Comparison of ENCODE assay signal across 8 cellular contexts in genomic region chr11:848988-849824, GRCh38. TPM values are rescaled to one million over a fixed set of nuclear protein-coding genes. Genes with fewer than 3 reads are reported as not detected.
A peak's percentile ranks its signal among the peaks of the same experiment; 100 is the strongest.
DNase-seq lines count a peak whose midpoint lies in the region; ATAC-seq and TF ChIP-seq lines count a peak whose summit lies in the region.

No MANE protein-coding gene starts in this region.

- peaks cover 11% of the 10 kb centered on the region; the same call in 1 of the 2 replicates for H3K9me1 ChIP-seq in IMR-90 (ENCODE audit: insufficient read depth, low read length)

- no peak overlapping the region for H2BK20ac ChIP-seq in IMR-90 (ENCODE audit: low read depth, low read length)

- dilution Hi-C loops in IMR-90 (cut with HindIII; ENCODE audit: low sequenced_read_pairs, unreplicated experiment), result no loop called here

- H3K9ac ChIP-seq in IMR-90 (ENCODE audit: low read depth, low read length) (peak overlapping the region; percentile 21; the same call in 1 of the 2 replicates), PC-3 (ENCODE audit: low read length) (no peak overlapping the region)

- peaks cover 2 to 6% of the 10 kb centered on the region in 2 donors for H3K36me3 Mint-ChIP-seq in CD14-positive monocyte
- H3K36me3 Mint-ChIP-seq in activated T-helper 17 cell treated with anti-CD3 and anti-CD28 coated beads, Interleukin-2, amount 50 U/mL, for 72 hours (ENCODE audit: low read depth), result no peaks in the 10 kb centered on the region

- H3K4me1 ChIP-seq in IMR-90 (ENCODE audit: control insufficient read depth, insufficient read depth, low read length) (peaks cover 38% of the 10 kb centered on the region), tibial artery (peaks cover 4 to 60% (median 57%) of the 10 kb centered on the region in 4 donors), PC-3 (ENCODE audit: insufficient read depth, low read length) (peaks cover 24% of the 10 kb centered on the region)

- H4K5ac ChIP-seq in IMR-90 (ENCODE audit: low read depth, low read length), result no peak overlapping the region

- no peak overlapping the region for H3K56ac ChIP-seq in IMR-90 (ENCODE audit: extremely low read depth, insufficient read depth, low read length)

- peak overlapping the region; percentile 47 for H2AFZ ChIP-seq in IMR-90 (replicated peaks; ENCODE audit: low read length, poor library complexity)
- H2AFZ ChIP-seq in PC-3 (ENCODE audit: low read length), result no peak overlapping the region

- TF ChIP-seq CTCF in CD14-positive monocyte (IDR thresholded peaks at IDR 0.05) (no peak), IMR-90 (conservative IDR thresholded peaks at IDR 0.05; ENCODE audit: low read depth, low read length) (no peak), tibial artery (IDR thresholded peaks at IDR 0.05) (no peak), PC-3 (conservative IDR thresholded peaks at IDR 0.05; ENCODE audit: low read depth, low read length) (no peak)

- H3K4me3 ChIP-seq in IMR-90 (ENCODE audit: insufficient read depth, low read depth, low read length), result peak overlapping the region; percentile 53
- H3K4me3 ChIP-seq in iPS-18c (ENCODE audit: insufficient read depth, low read depth, low read length), result peak overlapping the region; percentile 50
- peak overlapping the region; percentile 38 to 46 for H3K4me3 ChIP-seq in tibial artery
- no peak overlapping the region for H3K4me3 ChIP-seq in PC-3 (ENCODE audit: low read length)

- H3K27me3 ChIP-seq in IMR-90 (ENCODE audit: control insufficient read depth, insufficient read depth, low read length), result no peaks in the 10 kb centered on the region
- peaks cover 0 to 25% of the 10 kb centered on the region in 2 donors for H3K27me3 ChIP-seq in tibial artery
- no peaks in the 10 kb centered on the region for H3K27me3 ChIP-seq in PC-3 (ENCODE audit: low read length)

- ATAC-seq in IMR-90 (ENCODE audit: low read depth) (peak; percentile 57), PC-3 (no peak), HG03159 (IDR thresholded peaks at IDR 0.05; ENCODE audit: unreplicated experiment) (no peak)
- ATAC-seq in activated T-helper 17 cell treated with anti-CD3 and anti-CD28 coated beads, Interleukin-2, amount 50 U/mL, for 72 hours (replicated peaks), result peak; percentile 48

- H3K79me1 ChIP-seq in IMR-90 (ENCODE audit: low read depth in 1 of 2, low read length in 2 of 2), result peaks cover 23 to 86% of the 10 kb centered on the region in 2 experiments

- no peaks in the 10 kb centered on the region for H3K9me2 ChIP-seq in PC-3 (replicated peaks; ENCODE audit: low read length)

- CTCF ChIA-PET in IMR-90 (lab: Yijun Ruan, JAX) (interaction anchor here (0.8 kb wide), 1 partner anchor 10 kb away, joined by 3 read pairs; no protein-coding TSS in a partner anchor), PC-3 (lab: Charles Lee) (no interaction called here)

- no peak for TF ChIP-seq RAD21 in IMR-90 (IDR thresholded peaks at IDR 0.05; ENCODE audit: low read length)

- no peak overlapping the region for H3K27ac Mint-ChIP-seq in CD14-positive monocyte
- no peak overlapping the region for H3K27ac Mint-ChIP-seq in activated T-helper 17 cell treated with anti-CD3 and anti-CD28 coated beads, Interleukin-2, amount 50 U/mL, for 72 hours

- H3K27ac ChIP-seq in IMR-90 (ENCODE audit: insufficient read depth, low read length), result no peak overlapping the region
- no peak overlapping the region for H3K27ac ChIP-seq in tibial artery
- H3K27ac ChIP-seq in PC-3 (ENCODE audit: low read length), result no peak overlapping the region

- peaks cover 25% of the 10 kb centered on the region for H3K4me1 Mint-ChIP-seq in CD14-positive monocyte
- H3K4me1 Mint-ChIP-seq in activated T-helper 17 cell treated with anti-CD3 and anti-CD28 coated beads, Interleukin-2, amount 50 U/mL, for 72 hours, result no peaks in the 10 kb centered on the region

- no peak overlapping the region for H2AK5ac ChIP-seq in IMR-90 (ENCODE audit: low read depth, low read length)

- no peak overlapping the region for H2BK5ac ChIP-seq in IMR-90 (ENCODE audit: low read depth, low read length, poor library complexity, severe bottlenecking)

- H3F3A ChIP-seq in PC-3 (ENCODE audit: low read length, unreplicated experiment), result no peaks in the 10 kb centered on the region

- DNase-seq in CD14-positive monocyte (ENCODE audit: low spot score) (no peak), IMR-90 (no peak), tibial artery (no peak), PC-3 (no peak), SW 1271 (lab: John Stamatoyannopoulos, UW) (no peak)

- H3K18ac ChIP-seq in IMR-90 (ENCODE audit: low read depth, low read length), result no peak overlapping the region

- peaks cover 32% of the 10 kb centered on the region for H3K79me2 ChIP-seq in PC-3 (ENCODE audit: low read length)

- H3K4ac ChIP-seq in IMR-90 (ENCODE audit: low read depth, low read length), result peak overlapping the region; percentile 56; the same call in 1 of the 2 replicates

- H3K14ac ChIP-seq in IMR-90 (replicated peaks; ENCODE audit: low read depth, low read length), result no peak overlapping the region

- no peak overlapping the region for H2BK120ac ChIP-seq in IMR-90 (ENCODE audit: low read depth, low read length)

- peak overlapping the region in 1 of 2 experiments; percentile 27; a peak in 1 of 4 replicates for H4K8ac ChIP-seq in IMR-90 (ENCODE audit: low read depth in 2 of 2, low read length in 2 of 2)

- peak overlapping the region; percentile 91 for H2AK9ac ChIP-seq in IMR-90 (replicated peaks; ENCODE audit: low read depth, low read length, poor library complexity)

- peaks cover 0 to 3% (median 0%) of the 10 kb centered on the region in 7 donors for H3K9me3 Mint-ChIP-seq in CD14-positive monocyte
- no peaks in the 10 kb centered on the region for H3K9me3 Mint-ChIP-seq in activated T-helper 17 cell treated with anti-CD3 and anti-CD28 coated beads, Interleukin-2, amount 50 U/mL, for 72 hours

- H2BK15ac ChIP-seq in IMR-90 (ENCODE audit: low read depth, low read length), result no peak overlapping the region

- H3K36me3 ChIP-seq in IMR-90 (ENCODE audit: control insufficient read depth, insufficient read depth, low read length) (peaks cover 2% of the 10 kb centered on the region; the same call in 1 of the 2 replicates), tibial artery (peaks cover 0 to 13% (median 0%) of the 10 kb centered on the region in 3 donors), PC-3 (ENCODE audit: low read depth, low read length) (no peaks in the 10 kb centered on the region; the same call in 1 of the 2 replicates)

- H3K4me3 Mint-ChIP-seq in CD14-positive monocyte, result peak overlapping the region; percentile 70 to 86
- peak overlapping the region; percentile 53 for H3K4me3 Mint-ChIP-seq in activated T-helper 17 cell treated with anti-CD3 and anti-CD28 coated beads, Interleukin-2, amount 50 U/mL, for 72 hours

- POLR2A ChIA-PET in IMR-90 (lab: Charles Lee; ENCODE audit: unreplicated experiment) (no interaction called here), PC-3 (lab: Charles Lee; ENCODE audit: unreplicated experiment) (no interaction called here)

- peak overlapping the region; percentile 87 for H3K4me2 ChIP-seq in IMR-90 (ENCODE audit: low read depth, low read length)
- H3K4me2 ChIP-seq in PC-3 (ENCODE audit: low read length), result no peak overlapping the region

- intact Hi-C loops in CD14-positive monocyte (cut with micrococcal nuclease), result loop anchor here (2.0 to 5.0 kb wide), 4 partner anchors 68 to 202 kb away; partner anchors contain the start of gene AP2A2 (in 1 of the 2)
- intact Hi-C loops in IMR-90 (cut with micrococcal nuclease), result loop anchor here (10.0 kb wide), 1 partner anchor 206 kb away; no protein-coding TSS in a partner anchor
- intact Hi-C loops in tibial artery (cut with DNase I; ENCODE audit: low total_unique reads), result no loop called here
- intact Hi-C loops in PC-3 (cut with micrococcal nuclease), result no loop called here

- H3K9me3 ChIP-seq in IMR-90 (ENCODE audit: control insufficient read depth, insufficient read depth, low read length) (no peaks in the 10 kb centered on the region), iPS-18c (ENCODE audit: control insufficient read depth, insufficient read depth, low read length) (no peaks in the 10 kb centered on the region), tibial artery (no peaks in the 10 kb centered on the region), PC-3 (ENCODE audit: low read length) (no peaks in the 10 kb centered on the region)

- H4K20me1 ChIP-seq in IMR-90 (ENCODE audit: insufficient read depth, low read length) (peaks cover 52% of the 10 kb centered on the region), PC-3 (ENCODE audit: low read length) (no peaks in the 10 kb centered on the region; the same call in 1 of the 2 replicates)

- no TSS peak for BruUV-seq in IMR-90 (replicated peaks; lab: Mats Ljungman, UMichigan)
- no TSS peak for BruUV-seq in PC-3 (replicated peaks; lab: Mats Ljungman, UMichigan)

- peaks cover 12 to 41% (median 26%) of the 10 kb centered on the region in 3 donors for H3K27me3 Mint-ChIP-seq in CD14-positive monocyte (ENCODE audit: low read depth in 3 of 3)
- H3K27me3 Mint-ChIP-seq in activated T-helper 17 cell treated with anti-CD3 and anti-CD28 coated beads, Interleukin-2, amount 50 U/mL, for 72 hours, result no peaks in the 10 kb centered on the region

- in situ Hi-C loops in IMR-90 (cut with MboI; ENCODE audit: low sequenced_read_pairs), result no loop called here

- no peak for TF ChIP-seq POLR2A in IMR-90 (IDR thresholded peaks at IDR 0.05; ENCODE audit: low read depth, low read length)

- no peak overlapping the region for H4K91ac ChIP-seq in IMR-90 (ENCODE audit: insufficient read depth, low read depth, low read length)

- H3K23ac ChIP-seq in IMR-90 (ENCODE audit: low read depth, low read length), result no peak overlapping the region

- 32% methylated on average over 5 of the region's 75 CpGs; no CpG with 5 or more reads in 1 of the 2 experiments for WGBS in IMR-90 (ENCODE audit: extremely low coverage in 2 of 2, insufficient read length in 1 of 2), 2 experiments

RNA-seq across cellular contexts. Expression of gene TSPAN4, which starts 6.6 kb away (rescaled TPM):
- polyA plus RNA-seq in CD14-positive monocyte (10 to 100 TPM; 52.6 to 75.5 TPM), IMR-90 (2012; rRNA removed) (293 and 327 TPM in 2 replicates)
- total RNA-seq in IMR-90 (2012; rRNA removed) (143 and 161 TPM in 2 replicates), PC-3 (2014; rRNA removed) (121 and 138 TPM in 2 replicates)
- 286 and 483 TPM in 2 replicates for polyA plus RNA-seq in IMR-90 (2012; cell fraction: cytosol; rRNA removed)
- 295 and 963 TPM in 2 replicates for polyA plus RNA-seq in IMR-90 (2012; cell fraction: nucleus; rRNA removed; ENCODE audit: low replicate concordance)
- 10 to 100 TPM in 1 of 2 donors, 1 to 10 TPM in 1; 6.0 to 11.2 TPM for total RNA-seq in activated T-helper 17 cell treated with anti-CD3 and anti-CD28 coated beads, Interleukin-2, amount 50 U/mL, for 72 hours

RNA-seq across cellular contexts. Expression of gene POLR2L, which starts 6.9 kb away (rescaled TPM):
- polyA plus RNA-seq in CD14-positive monocyte, result 100 to 1,000 TPM; 110 to 133 TPM
- 44.4 and 123 TPM in 2 replicates for total RNA-seq in IMR-90 (2012; rRNA removed)
- 416 and 907 TPM in 2 replicates for polyA plus RNA-seq in IMR-90 (2012; rRNA removed)
- 193 and 430 TPM in 2 replicates for polyA plus RNA-seq in IMR-90 (2012; cell fraction: cytosol; rRNA removed)
- polyA plus RNA-seq in IMR-90 (2012; cell fraction: nucleus; rRNA removed; ENCODE audit: low replicate concordance), result 27.7 and 112 TPM in 2 replicates
- 100 to 1,000 TPM in 1 of 2 donors, 10 to 100 TPM in 1; 41.2 to 106 TPM for total RNA-seq in activated T-helper 17 cell treated with anti-CD3 and anti-CD28 coated beads, Interleukin-2, amount 50 U/mL, for 72 hours
- 661 and 1,148 TPM in 2 replicates for total RNA-seq in PC-3 (2014; rRNA removed)

RNA-seq across cellular contexts. Expression of gene CD151, which starts 16.5 kb away (rescaled TPM):
- polyA plus RNA-seq in CD14-positive monocyte, result 10 to 100 TPM; 18.1 to 57.4 TPM
- total RNA-seq in IMR-90 (2012; rRNA removed), result 789 and 1,150 TPM in 2 replicates
- polyA plus RNA-seq in IMR-90 (2012; rRNA removed), result 1,267 and 1,435 TPM in 2 replicates
- polyA plus RNA-seq in IMR-90 (2012; cell fraction: cytosol; rRNA removed), result 933 and 2,823 TPM in 2 replicates
- 859 and 2,218 TPM in 2 replicates for polyA plus RNA-seq in IMR-90 (2012; cell fraction: nucleus; rRNA removed; ENCODE audit: low replicate concordance)
- 10 to 100 TPM; 61.5 to 74.6 TPM for total RNA-seq in activated T-helper 17 cell treated with anti-CD3 and anti-CD28 coated beads, Interleukin-2, amount 50 U/mL, for 72 hours
- 469 and 490 TPM in 2 replicates for total RNA-seq in PC-3 (2014; rRNA removed)

RNA-seq across cellular contexts. Expression of gene CRACR2B, which starts 21.5 kb away (rescaled TPM):
- polyA plus RNA-seq in CD14-positive monocyte (1 to 10 TPM; 1.0 to 1.4 TPM), IMR-90 (2012; rRNA removed) (2.5 and 3.2 TPM in 2 replicates)
- total RNA-seq in IMR-90 (2012; rRNA removed) (0.28 and 0.54 TPM in 2 replicates), PC-3 (2014; rRNA removed) (10.6 and 19.8 TPM in 2 replicates)
- polyA plus RNA-seq in IMR-90 (2012; cell fraction: cytosol; rRNA removed), result 3.2 and 3.5 TPM in 2 replicates
- polyA plus RNA-seq in IMR-90 (2012; cell fraction: nucleus; rRNA removed; ENCODE audit: low replicate concordance), result 8.0 and 18.2 TPM in 2 replicates
- total RNA-seq in activated T-helper 17 cell treated with anti-CD3 and anti-CD28 coated beads, Interleukin-2, amount 50 U/mL, for 72 hours, result 1 to 10 TPM; 1.4 to 1.9 TPM

RNA-seq across cellular contexts. Expression of gene PNPLA2, which starts 30.5 kb away (rescaled TPM):
- polyA plus RNA-seq in CD14-positive monocyte (10 to 100 TPM; 26.8 to 35.0 TPM), IMR-90 (2012; rRNA removed) (94.3 and 109 TPM in 2 replicates)
- total RNA-seq in IMR-90 (2012; rRNA removed) (7.0 and 7.2 TPM in 2 replicates), PC-3 (2014; rRNA removed) (40.2 and 41.4 TPM in 2 replicates)
- polyA plus RNA-seq in IMR-90 (2012; cell fraction: cytosol; rRNA removed), result 84.2 and 129 TPM in 2 replicates
- polyA plus RNA-seq in IMR-90 (2012; cell fraction: nucleus; rRNA removed; ENCODE audit: low replicate concordance), result 289 and 727 TPM in 2 replicates
- total RNA-seq in activated T-helper 17 cell treated with anti-CD3 and anti-CD28 coated beads, Interleukin-2, amount 50 U/mL, for 72 hours, result 10 to 100 TPM; 36.8 to 39.3 TPM

Comparison
In these comparisons a context has a peak if more than half of its experiments do, and no peak if none do; other contexts are left out.
1. ATAC-seq: peak in IMR-90 (single experiment) and activated T-helper 17 cell treated with anti-CD3 and anti-CD28 coated beads, Interleukin-2, amount 50 U/mL, for 72 hours (single experiment); none in PC-3 (single experiment) and HG03159 (single experiment).
2. RNA of gene TSPAN4, which starts 6.6 kb away (total RNA-seq): 143 to 161 TPM in IMR-90 and 121 to 138 TPM in PC-3; 6.0 to 11.2 TPM in activated T-helper 17 cell treated with anti-CD3 and anti-CD28 coated beads, Interleukin-2, amount 50 U/mL, for 72 hours; every median in the first group is over 10 times any median in the second.
3. intact Hi-C loops: an anchor here in CD14-positive monocyte (2.0 to 5.0 kb wide) and IMR-90 (10.0 kb wide); none called in tibial artery and PC-3.